ENCODE assay signal across 9 cellular contexts in genomic region chr1:16183157-16183556, GRCh38. TPM values are rescaled to one million over a fixed set of nuclear protein-coding genes. Genes with fewer than 3 reads are reported as not detected.
DNase-seq lines count a peak whose midpoint lies in the region; ATAC-seq and TF ChIP-seq lines count a peak whose summit lies in the region.
"Had no signal": no experiment of that assay in that cellular context is flagged by ENCODE, and none has a peak within 500 bp of the region (broad histone marks: within the 10 kb centered on the region; RNA-seq: fewer than 3 reads in every experiment).

No MANE protein-coding gene starts in this region.

- H3K4me1 ChIP-seq in skeletal muscle satellite cell (ENCODE audit: control insufficient read depth, insufficient read depth, low read length), result peaks cover 51% of the 10 kb centered on the region

- no peaks in the 10 kb centered on the region for H3K27me3 ChIP-seq in skeletal muscle satellite cell (ENCODE audit: control insufficient read depth, insufficient read depth, low read length)

- no peak for ATAC-seq in HG03135 (IDR thresholded peaks at IDR 0.05; ENCODE audit: unreplicated experiment)

- peak overlapping the region; percentile 38 for H3K4me2 ChIP-seq in skeletal muscle satellite cell (ENCODE audit: low read length)

- H3K9me3 ChIP-seq in skeletal muscle satellite cell (replicated peaks; ENCODE audit: low read length), result no peaks in the 10 kb centered on the region

- no peak overlapping the region for H3K9ac ChIP-seq in skeletal muscle satellite cell (ENCODE audit: low read depth, low read length)

- TF ChIP-seq CTCF in fibroblast of villous mesenchyme (IDR thresholded peaks at IDR 0.05; ENCODE audit: insufficient read depth, low read depth, low read length), result no peak

- DNase-seq in GM04503 (ENCODE audit: low read depth), result peak; percentile 85
- DNase-seq in RPMI7951 (ENCODE audit: low read depth), result peak; percentile 80
- peak; percentile 54 for DNase-seq in fibroblast of villous mesenchyme (ENCODE audit: low read depth)
- DNase-seq in T1000 (lab: John Stamatoyannopoulos, UW), result no peak
- no peak for DNase-seq in activated T-cell treated with anti-CD3 and anti-CD28 coated beads for 4 hours
- no peak for DNase-seq in NCI-H446 (lab: John Stamatoyannopoulos, UW)
- DNase-seq: activated B cell treated with CpG ODN at 0.5 μM for 24 hours had no signal

- H3K4me3 ChIP-seq in fibroblast of villous mesenchyme (ENCODE audit: low read depth, low read length) (no peak overlapping the region), skeletal muscle satellite cell (ENCODE audit: low read length) (no peak overlapping the region)

- H3K36me3 ChIP-seq in skeletal muscle satellite cell (ENCODE audit: insufficient read depth, low read length), result no peaks in the 10 kb centered on the region

RNA-seq across cellular contexts. Expression of gene EPHA2, which starts 27.3 kb away (rescaled TPM):
- 47.1 and 53.4 TPM in 2 replicates for total RNA-seq in RPMI7951 (2014; rRNA removed; shearing (Covaris generic))
- total RNA-seq in fibroblast of villous mesenchyme, result 47.0 and 104 TPM in 2 replicates
- total RNA-seq in skeletal muscle satellite cell (2012; rRNA removed), result 8.3 and 8.4 TPM in 2 replicates
- total RNA-seq: activated B cell treated with CpG ODN at 0.5 μM for 24 hours had no signal

RNA-seq across cellular contexts. Expression of gene ARHGEF19, which starts 29.3 kb away (rescaled TPM):
- total RNA-seq in RPMI7951 (2014; rRNA removed; shearing (Covaris generic)), result 8.3 and 10.7 TPM in 2 replicates
- total RNA-seq in fibroblast of villous mesenchyme, result 9.9 and 11.6 TPM in 2 replicates
- total RNA-seq in skeletal muscle satellite cell (2012; rRNA removed), result 4.6 and 4.8 TPM in 2 replicates

RNA-seq across cellular contexts. Expression of gene CPLANE2, which starts 53.8 kb away (rescaled TPM):
- 2.4 and 6.5 TPM in 2 replicates for total RNA-seq in RPMI7951 (2014; rRNA removed; shearing (Covaris generic))
- 13.0 and 15.1 TPM in 2 replicates for total RNA-seq in fibroblast of villous mesenchyme
- 7.6 and 10.9 TPM in 2 replicates for total RNA-seq in skeletal muscle satellite cell (2012; rRNA removed)

Comparison
In these comparisons a context has a peak if more than half of its experiments do, and no peak if none do; other contexts are left out.
1. DNase-seq: peak in GM04503 (single experiment), RPMI7951 (single experiment) and fibroblast of villous mesenchyme (single experiment); none in T1000 (single experiment), activated T-cell treated with anti-CD3 and anti-CD28 coated beads for 4 hours (single experiment) and NCI-H446 (0 of 2).